Comparison of ENCODE assay signal across 9 cellular contexts in the genomic region with DNA sequence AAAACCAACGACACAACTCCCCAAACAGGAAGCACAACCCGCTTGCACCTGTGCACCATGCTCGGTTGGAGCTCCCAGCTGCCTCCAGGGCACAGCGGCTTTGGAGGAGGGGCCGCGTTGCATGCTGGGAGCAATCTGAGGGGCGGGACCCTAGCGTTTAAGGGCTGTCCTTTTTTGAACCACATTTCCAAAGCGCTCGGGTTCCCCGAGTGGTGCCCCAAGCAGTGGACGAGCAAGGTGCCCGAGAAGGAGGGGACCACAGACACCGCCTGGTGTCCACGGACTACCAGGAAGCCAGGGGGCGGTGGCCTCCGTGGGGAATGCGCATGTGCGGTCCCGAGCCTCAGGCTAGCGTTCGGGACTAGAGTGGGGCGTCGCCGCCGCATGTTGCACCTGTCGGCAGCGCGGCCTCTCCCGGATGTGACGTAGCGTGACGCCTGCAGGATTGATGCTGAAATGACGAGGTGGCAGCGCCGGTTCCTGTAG. TPM values are rescaled to one million over a fixed set of nuclear protein-coding genes. Genes with fewer than 3 reads are reported as not detected.
DNase-seq lines count a peak whose midpoint lies in the region; ATAC-seq and TF ChIP-seq lines count a peak whose summit lies in the region.
"Had no signal": no experiment of that assay in that cellular context is flagged by ENCODE, and none has a peak within 500 bp of the region (broad histone marks: within the 10 kb centered on the region; RNA-seq: fewer than 3 reads in every experiment).

No MANE protein-coding gene starts in this region.

- H3K9me3 Mint-ChIP-seq in stimulated activated memory B cell treated with anti-CD40 and anti-IgM and Interleukin-4, amounts not matched to agents 10 μg/mL and 1 μg/mL and 100 μg/mL, for 72 hours = no peaks in the 10 kb centered on the region

- no peaks in the 10 kb centered on the region; the same call in 1 of the 2 replicates for H3K4me1 ChIP-seq in BE2C

- in situ Hi-C loops in GM13977 (cut with MboI; ENCODE audit: low pct_unique_long_range_greater_than_20kb, low sequenced_read_pairs, unreplicated experiment) = no loop called here

- peak overlapping the region; percentile 79 for H3K4me3 Mint-ChIP-seq in stimulated activated memory B cell treated with anti-CD40 and anti-IgM and Interleukin-4, amounts not matched to agents 10 μg/mL and 1 μg/mL and 100 μg/mL, for 72 hours

- no peak overlapping the region for H3K4me3 ChIP-seq in BE2C (ENCODE audit: low read depth, low read length)

- H3K27me3 ChIP-seq in BE2C = no peaks in the 10 kb centered on the region

- peak overlapping the region; percentile 48 for H3K27ac Mint-ChIP-seq in stimulated activated memory B cell treated with anti-CD40 and anti-IgM and Interleukin-4, amounts not matched to agents 10 μg/mL and 1 μg/mL and 100 μg/mL, for 72 hours

- TF ChIP-seq CTCF in BE2C (IDR thresholded peaks at IDR 0.05; ENCODE audit: low read depth, low read length) (no peak), GM13977 (IDR thresholded peaks at IDR 0.05; ENCODE audit: extremely low read depth, insufficient read depth, missing control alignments) (no peak)

- no peaks in the 10 kb centered on the region for H3K36me3 ChIP-seq in BE2C

- H3K36me3 Mint-ChIP-seq in stimulated activated memory B cell treated with anti-CD40 and anti-IgM and Interleukin-4, amounts not matched to agents 10 μg/mL and 1 μg/mL and 100 μg/mL, for 72 hours = no peaks in the 10 kb centered on the region

- intact Hi-C loops in left cardiac atrium (cut with DNase I) = loop anchor here in 1 of 2 donors (10.0 kb wide), 1 partner anchor 56 kb away; the partner anchor contains the start of gene ZNF77

- no peaks in the 10 kb centered on the region for H3K27me3 Mint-ChIP-seq in stimulated activated memory B cell treated with anti-CD40 and anti-IgM and Interleukin-4, amounts not matched to agents 10 μg/mL and 1 μg/mL and 100 μg/mL, for 72 hours

- peak in 1 of 2 donors; percentile 12 for ATAC-seq in left cardiac atrium
- peak; percentile 86 for ATAC-seq in stimulated activated memory B cell treated with anti-CD40 and anti-IgM and Interleukin-4, amounts not matched to agents 10 μg/mL and 1 μg/mL and 100 μg/mL, for 72 hours

- DNase-seq in NCI-H1092 treated with DMSO at 0.1 percent for 48 hours (lab: John Stamatoyannopoulos, UW) (peak; percentile 47), left cardiac atrium (peak; percentile 61), GM03348 (ENCODE audit: low spot score) (no peak), BE2C (no peak), kidney tubule cell (ENCODE audit: low spot score) (no peak), GM13977 (ENCODE audit: low spot score) (no peak)
- DNase-seq in activated CD4-positive, alpha-beta T cell treated with anti-CD3 and anti-CD28 coated beads, Interleukin-2, amount 50 U/mL, for 4 hours = peak; percentile 43 to 51

- no peaks in the 10 kb centered on the region; the same call in 1 of the 2 replicates for H3K9me3 ChIP-seq in BE2C

- H3K4me1 Mint-ChIP-seq in stimulated activated memory B cell treated with anti-CD40 and anti-IgM and Interleukin-4, amounts not matched to agents 10 μg/mL and 1 μg/mL and 100 μg/mL, for 72 hours = peaks cover 13% of the 10 kb centered on the region

RNA-seq across cellular contexts. Expression of gene ZNF57, which starts 11.9 kb away (rescaled TPM):
- total RNA-seq in left cardiac atrium = 1 to 10 TPM; 2.2 to 2.9 TPM
- 9.4 TPM for polyA plus RNA-seq in BE2C (2012; ENCODE audit: insufficient read depth, insufficient read length, low read depth)
- total RNA-seq: astrocyte had no signal

RNA-seq across cellular contexts. Expression of gene ZNF556, which starts 21.6 kb away (rescaled TPM):
- not detected for total RNA-seq in left cardiac atrium
- 0.71 TPM for polyA plus RNA-seq in BE2C (2012; ENCODE audit: insufficient read depth, insufficient read length, low read depth)
- total RNA-seq: astrocyte had no signal

RNA-seq across cellular contexts. Expression of gene ZNF555, which starts 47.5 kb away (rescaled TPM):
- total RNA-seq in left cardiac atrium = 10 to 100 TPM in 1 of 2 donors, 1 to 10 TPM in 1; 6.7 to 10.7 TPM
- polyA plus RNA-seq in BE2C (2012; ENCODE audit: insufficient read depth, insufficient read length, low read depth) = 5.7 TPM

RNA-seq across cellular contexts. Expression of gene ZNF77, which starts 56.0 kb away (rescaled TPM):
- total RNA-seq in left cardiac atrium = 1 to 10 TPM; 2.7 to 3.5 TPM
- polyA plus RNA-seq in BE2C (2012; ENCODE audit: insufficient read depth, insufficient read length, low read depth) = 19.6 TPM

Comparison
In these comparisons a context has a peak if more than half of its experiments do, and no peak if none do; other contexts are left out.
1. DNase-seq: peak in NCI-H1092 treated with DMSO at 0.1 percent for 48 hours (single experiment), activated CD4-positive, alpha-beta T cell treated with anti-CD3 and anti-CD28 coated beads, Interleukin-2, amount 50 U/mL, for 4 hours (2 of 2) and left cardiac atrium (single experiment); none in GM03348 (single experiment), BE2C (single experiment), kidney tubule cell (single experiment) and GM13977 (single experiment).